ENCODE assay signal across 11 cellular contexts in genomic region chr13:33441015-33441414, GRCh38.
A peak's percentile ranks its signal among the peaks of the same experiment; 100 is the strongest.
DNase-seq lines count a peak whose midpoint lies in the region; TF ChIP-seq lines count a peak whose summit lies in the region.
"Had no signal": no experiment of that assay in that cellular context is flagged by ENCODE, and none has a peak within 500 bp of the region (broad histone marks: within the 10 kb centered on the region; RNA-seq: fewer than 3 reads in every experiment).

No MANE protein-coding gene starts in this region.

- TF ChIP-seq POLR2A in prostate gland (IDR thresholded peaks at IDR 0.05): no peak

- TF ChIP-seq CTCF in astrocyte of the spinal cord (IDR thresholded peaks at IDR 0.05; ENCODE audit: low read depth, low read length) (peak; percentile 39), liver (IDR thresholded peaks at IDR 0.05; ENCODE audit: low read depth, low read length, missing input control) (peak; percentile 5), GM20000 (IDR thresholded peaks at IDR 0.05; ENCODE audit: extremely low read depth, missing control alignments) (no peak), prostate gland (IDR thresholded peaks at IDR 0.05) (peak in 1 of 4 experiments; percentile 9), GM10248 (IDR thresholded peaks at IDR 0.05; ENCODE audit: control extremely low read depth, extremely low read depth, low read depth, missing control alignments) (no peak)

- H3K9ac ChIP-seq in liver (ENCODE audit: low read depth in 1 of 2, low read length in 2 of 2): no peak overlapping the region

- 85% methylated on average over 1 of the region's 1 CpG for WGBS in liver
- WGBS in prostate gland: 62% methylated on average over 1 of the region's 1 CpG

- DNase-seq in Caki2 (ENCODE audit: low read depth): peak; percentile 4
- peak; percentile 1 for DNase-seq in Jurkat, Clone E6-1 (ENCODE audit: low read depth, low spot score)
- DNase-seq in astrocyte of the spinal cord (ENCODE audit: low read depth, low spot score): peak; percentile 31
- no peak for DNase-seq in GM20000 (ENCODE audit: low spot score)
- no peak for DNase-seq in prostate gland (ENCODE audit: low spot score)
- no peak for DNase-seq in GM10248 (ENCODE audit: extremely low spot score)
- DNase-seq in putamen (ENCODE audit: low spot score): no peak
- DNase-seq: caudate nucleus, T-cell had no signal

- TF ChIP-seq RAD21 in liver (IDR thresholded peaks at IDR 0.05): peak; percentile 52 to 68

- H3K27ac ChIP-seq in liver (ENCODE audit: low read depth in 1 of 2, low read length in 2 of 2) (no peak overlapping the region), prostate gland (no peak overlapping the region)
- H3K27ac ChIP-seq: HL-60 had no signal

- POLR2A ChIA-PET in GM10248 (lab: Yijun Ruan, JAX): no interaction called here

- H3K27me3 ChIP-seq in liver (ENCODE audit: control insufficient read depth in 4 of 4, insufficient read depth in 4 of 4, low read length in 3 of 4) (no peaks in the 10 kb centered on the region), prostate gland (replicated peaks; ENCODE audit: insufficient read depth) (no peaks in the 10 kb centered on the region)

- intact Hi-C loops in prostate gland (cut with DNase I): no loop called here

- H3K9me3 ChIP-seq in liver (ENCODE audit: control insufficient read depth in 4 of 4, low read length in 3 of 4) (no peaks in the 10 kb centered on the region), prostate gland (no peaks in the 10 kb centered on the region)

- no peaks in the 10 kb centered on the region for H3K36me3 ChIP-seq in liver (ENCODE audit: control insufficient read depth in 4 of 4, insufficient read depth in 3 of 4, low read depth in 1 of 4, low read length in 3 of 4)
- no peaks in the 10 kb centered on the region for H3K36me3 ChIP-seq in prostate gland

- H3K4me1 ChIP-seq in liver (ENCODE audit: control insufficient read depth in 4 of 4, insufficient read depth in 4 of 4, low read length in 3 of 4): no peaks in the 10 kb centered on the region
- H3K4me1 ChIP-seq in prostate gland (replicated peaks): peaks cover 3% of the 10 kb centered on the region

- in situ Hi-C loops in Caki2 (cut with HindIII; ENCODE audit: low pct_unique_long_range_greater_than_20kb, low sequenced_read_pairs): no loop called here
- in situ Hi-C loops in astrocyte of the spinal cord (cut with HindIII; ENCODE audit: low sequenced_read_pairs): no loop called here

- CTCF ChIA-PET in GM10248 (lab: Yijun Ruan, JAX): no interaction called here

- H3K4me3 ChIP-seq in Jurkat, Clone E6-1 (ENCODE audit: low read length): no peak overlapping the region
- H3K4me3 ChIP-seq in astrocyte of the spinal cord (ENCODE audit: low read depth, low read length): no peak overlapping the region
- no peak overlapping the region for H3K4me3 ChIP-seq in liver (ENCODE audit: low read depth in 1 of 3, low read length in 3 of 3)
- H3K4me3 ChIP-seq in prostate gland: no peak overlapping the region

TF ChIP-seq in liver, 16 proteins besides CTCF, POLR2A, EP300 and RAD21:
- TF ChIP-seq RXRA (IDR thresholded peaks at IDR 0.05): no peak
- TF ChIP-seq NR2F2 (IDR thresholded peaks at IDR 0.05): no peak
- TF ChIP-seq, protein P1, sequence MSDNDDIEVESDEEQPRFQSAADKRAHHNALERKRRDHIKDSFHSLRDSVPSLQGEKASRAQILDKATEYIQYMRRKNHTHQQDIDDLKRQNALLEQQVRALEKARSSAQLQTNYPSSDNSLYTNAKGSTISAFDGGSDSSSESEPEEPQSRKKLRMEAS (IDR thresholded peaks at IDR 0.05): no peak
- no peak for TF ChIP-seq HNF4G (IDR thresholded peaks at IDR 0.05)
- TF ChIP-seq JUND (IDR thresholded peaks at IDR 0.05): no peak
- TF ChIP-seq, protein P2, sequence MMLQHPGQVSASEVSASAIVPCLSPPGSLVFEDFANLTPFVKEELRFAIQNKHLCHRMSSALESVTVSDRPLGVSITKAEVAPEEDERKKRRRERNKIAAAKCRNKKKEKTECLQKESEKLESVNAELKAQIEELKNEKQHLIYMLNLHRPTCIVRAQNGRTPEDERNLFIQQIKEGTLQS (IDR thresholded peaks at IDR 0.05): no peak
- TF ChIP-seq, protein P3, sequence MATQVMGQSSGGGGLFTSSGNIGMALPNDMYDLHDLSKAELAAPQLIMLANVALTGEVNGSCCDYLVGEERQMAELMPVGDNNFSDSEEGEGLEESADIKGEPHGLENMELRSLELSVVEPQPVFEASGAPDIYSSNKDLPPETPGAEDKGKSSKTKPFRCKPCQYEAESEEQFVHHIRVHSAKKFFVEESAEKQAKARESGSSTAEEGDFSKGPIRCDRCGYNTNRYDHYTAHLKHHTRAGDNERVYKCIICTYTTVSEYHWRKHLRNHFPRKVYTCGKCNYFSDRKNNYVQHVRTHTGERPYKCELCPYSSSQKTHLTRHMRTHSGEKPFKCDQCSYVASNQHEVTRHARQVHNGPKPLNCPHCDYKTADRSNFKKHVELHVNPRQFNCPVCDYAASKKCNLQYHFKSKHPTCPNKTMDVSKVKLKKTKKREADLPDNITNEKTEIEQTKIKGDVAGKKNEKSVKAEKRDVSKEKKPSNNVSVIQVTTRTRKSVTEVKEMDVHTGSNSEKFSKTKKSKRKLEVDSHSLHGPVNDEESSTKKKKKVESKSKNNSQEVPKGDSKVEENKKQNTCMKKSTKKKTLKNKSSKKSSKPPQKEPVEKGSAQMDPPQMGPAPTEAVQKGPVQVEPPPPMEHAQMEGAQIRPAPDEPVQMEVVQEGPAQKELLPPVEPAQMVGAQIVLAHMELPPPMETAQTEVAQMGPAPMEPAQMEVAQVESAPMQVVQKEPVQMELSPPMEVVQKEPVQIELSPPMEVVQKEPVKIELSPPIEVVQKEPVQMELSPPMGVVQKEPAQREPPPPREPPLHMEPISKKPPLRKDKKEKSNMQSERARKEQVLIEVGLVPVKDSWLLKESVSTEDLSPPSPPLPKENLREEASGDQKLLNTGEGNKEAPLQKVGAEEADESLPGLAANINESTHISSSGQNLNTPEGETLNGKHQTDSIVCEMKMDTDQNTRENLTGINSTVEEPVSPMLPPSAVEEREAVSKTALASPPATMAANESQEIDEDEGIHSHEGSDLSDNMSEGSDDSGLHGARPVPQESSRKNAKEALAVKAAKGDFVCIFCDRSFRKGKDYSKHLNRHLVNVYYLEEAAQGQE (IDR thresholded peaks at IDR 0.05): no peak
- no peak for TF ChIP-seq HNF4A (conservative IDR thresholded peaks at IDR 0.05)
- no peak for TF ChIP-seq FOXA1 (IDR thresholded peaks at IDR 0.05)
- TF ChIP-seq, protein P4, sequence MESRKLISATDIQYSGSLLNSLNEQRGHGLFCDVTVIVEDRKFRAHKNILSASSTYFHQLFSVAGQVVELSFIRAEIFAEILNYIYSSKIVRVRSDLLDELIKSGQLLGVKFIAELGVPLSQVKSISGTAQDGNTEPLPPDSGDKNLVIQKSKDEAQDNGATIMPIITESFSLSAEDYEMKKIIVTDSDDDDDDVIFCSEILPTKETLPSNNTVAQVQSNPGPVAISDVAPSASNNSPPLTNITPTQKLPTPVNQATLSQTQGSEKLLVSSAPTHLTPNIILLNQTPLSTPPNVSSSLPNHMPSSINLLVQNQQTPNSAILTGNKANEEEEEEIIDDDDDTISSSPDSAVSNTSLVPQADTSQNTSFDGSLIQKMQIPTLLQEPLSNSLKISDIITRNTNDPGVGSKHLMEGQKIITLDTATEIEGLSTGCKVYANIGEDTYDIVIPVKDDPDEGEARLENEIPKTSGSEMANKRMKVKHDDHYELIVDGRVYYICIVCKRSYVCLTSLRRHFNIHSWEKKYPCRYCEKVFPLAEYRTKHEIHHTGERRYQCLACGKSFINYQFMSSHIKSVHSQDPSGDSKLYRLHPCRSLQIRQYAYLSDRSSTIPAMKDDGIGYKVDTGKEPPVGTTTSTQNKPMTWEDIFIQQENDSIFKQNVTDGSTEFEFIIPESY (IDR thresholded peaks at IDR 0.05): no peak
- no peak for TF ChIP-seq YY1 (IDR thresholded peaks at IDR 0.05)
- TF ChIP-seq EGR1 (IDR thresholded peaks at IDR 0.05; ENCODE audit: low read depth in 2 of 2): no peak
- TF ChIP-seq GABPA (IDR thresholded peaks at IDR 0.05 in 1 of 2, conservative IDR thresholded peaks at IDR 0.05 in 1 of 2): no peak

Comparison
In these comparisons a context has a peak if more than half of its experiments do, and no peak if none do; other contexts are left out.
1. DNase-seq: peak in Caki2 (single experiment), Jurkat, Clone E6-1 (single experiment) and astrocyte of the spinal cord (single experiment); none in GM20000 (single experiment), prostate gland (single experiment), GM10248 (single experiment) and putamen (single experiment).
2. CTCF ChIP-seq: peak in astrocyte of the spinal cord (single experiment) and liver (single experiment); none in GM20000 (single experiment) and GM10248 (single experiment).